ENCODE assay signal across 11 cellular contexts in genomic region chr5:78594946-78595921, GRCh38. TPM values are rescaled to one million over a fixed set of nuclear protein-coding genes. Genes with fewer than 3 reads are reported as not detected.
DNase-seq lines count a peak whose midpoint lies in the region; ATAC-seq, FAIRE-seq and TF ChIP-seq lines count a peak whose summit lies in the region.
"Had no signal": no experiment of that assay in that cellular context is flagged by ENCODE, and none has a peak within 500 bp of the region (broad histone marks: within the 10 kb centered on the region; RNA-seq: fewer than 3 reads in every experiment).

No MANE protein-coding gene starts in this region.

- H3K36me3 Mint-ChIP-seq in Calu3 (ENCODE audit: insufficient read depth, unreplicated experiment) = peaks cover 17% of the 10 kb centered on the region
- H3K36me3 Mint-ChIP-seq: activated CD8-positive, alpha-beta memory T cell treated with anti-CD3 and anti-CD28 coated beads, Interleukin-2, amount 10 ng/mL, durations not matched to agents 7 days and 5 days had no signal

- no peaks in the 10 kb centered on the region for H3K9me3 Mint-ChIP-seq in Calu3 (ENCODE audit: low read depth, unreplicated experiment)
- H3K9me3 Mint-ChIP-seq: memory B cell had no signal

- H3K27me3 Mint-ChIP-seq in Calu3 (ENCODE audit: unreplicated experiment) = no peaks in the 10 kb centered on the region
- H3K27me3 Mint-ChIP-seq: memory B cell had no signal

- intact Hi-C loops in Calu3 (cut with micrococcal nuclease; ENCODE audit: unreplicated experiment) = loop anchor here (2.0 to 5.0 kb wide), 2 partner anchors 18 to 47 kb away; no protein-coding TSS in a partner anchor

- H3K27ac ChIP-seq in parathyroid adenoma = no peak overlapping the region
- H3K27ac ChIP-seq: HL-60 had no signal

- H3K4me1 Mint-ChIP-seq in Calu3 (ENCODE audit: low read depth, unreplicated experiment) = peaks cover 83% of the 10 kb centered on the region
- H3K4me1 Mint-ChIP-seq: activated CD8-positive, alpha-beta memory T cell treated with anti-CD3 and anti-CD28 coated beads, Interleukin-2, amount 10 ng/mL, durations not matched to agents 7 days and 5 days had no signal

- no peaks in the 10 kb centered on the region for H3K27me3 ChIP-seq in parathyroid adenoma (ENCODE audit: control insufficient read depth, insufficient read depth, low read length)
- H3K27me3 ChIP-seq in H7 (ENCODE audit: control insufficient read depth, insufficient read depth, low read length) = no peaks in the 10 kb centered on the region

- H2AFZ ChIP-seq in parathyroid adenoma = peak overlapping the region; percentile 9

- no peak overlapping the region for H3K4me3 ChIP-seq in parathyroid adenoma (ENCODE audit: low read depth, low read length)
- no peak overlapping the region for H3K4me3 ChIP-seq in H7 (ENCODE audit: insufficient read depth, low read depth, low read length)

- no peaks in the 10 kb centered on the region for H3K36me3 ChIP-seq in parathyroid adenoma (ENCODE audit: control insufficient read depth, insufficient read depth, low read length)
- no peaks in the 10 kb centered on the region for H3K36me3 ChIP-seq in H7 (replicated peaks; ENCODE audit: control insufficient read depth, insufficient read depth, low read length)

- no peak for ATAC-seq in GM19455 (IDR thresholded peaks at IDR 0.05; ENCODE audit: unreplicated experiment)
- ATAC-seq: activated CD8-positive, alpha-beta memory T cell treated with anti-CD3 and anti-CD28 coated beads, Interleukin-2, amount 10 ng/mL, durations not matched to agents 7 days and 5 days had no signal

- CTCF ChIA-PET in Calu3 (lab: Charles Lee) = interaction anchor here (1.2 to 1.3 kb wide), 4 partner anchors 20 to 133 kb away, joined by 3 to 5 read pairs (median 4); no protein-coding TSS in a partner anchor

- H3K9me3 ChIP-seq in parathyroid adenoma (ENCODE audit: control insufficient read depth, low read length) = no peaks in the 10 kb centered on the region

- peak; percentile 89 for FAIRE-seq in RCC 7860 (lab: Jason Lieb, UNC)

- peak overlapping the region; percentile 96 for H3K27ac Mint-ChIP-seq in Calu3 (ENCODE audit: unreplicated experiment)
- H3K27ac Mint-ChIP-seq: activated CD8-positive, alpha-beta memory T cell treated with anti-CD3 and anti-CD28 coated beads, Interleukin-2, amount 10 ng/mL, durations not matched to agents 7 days and 5 days; memory B cell had no signal

- peaks cover 4% of the 10 kb centered on the region for H3K4me1 ChIP-seq in parathyroid adenoma

- peak; percentile 71 for DNase-seq in Calu3
- peak; percentile 96 for DNase-seq in RCC 7860 (ENCODE audit: low spot score)
- peak; percentile 99 for DNase-seq in fibroblast of peridontal ligament (ENCODE audit: extremely low read depth)
- DNase-seq in H7 = no peak
- no peak for DNase-seq in hippocampal formation (lab: John Stamatoyannopoulos, UW)
- no peak for DNase-seq in activated CD4-positive, alpha-beta T cell treated with anti-CD3 and anti-CD28 coated beads, Interleukin-2, amount 50 U/mL, for 4 hours
- DNase-seq: activated CD8-positive, alpha-beta memory T cell treated with anti-CD3 and anti-CD28 coated beads, Interleukin-2, amount 10 ng/mL, durations not matched to agents 7 days and 5 days had no signal

- H3K4me3 Mint-ChIP-seq in Calu3 (ENCODE audit: low read depth, unreplicated experiment) = peak overlapping the region; percentile 21
- H3K4me3 Mint-ChIP-seq: activated CD8-positive, alpha-beta memory T cell treated with anti-CD3 and anti-CD28 coated beads, Interleukin-2, amount 10 ng/mL, durations not matched to agents 7 days and 5 days; memory B cell had no signal

- BruUV-seq in Calu3 (replicated peaks; lab: Mats Ljungman, UMichigan) = TSS peak; percentile 94

- H3K4me2 ChIP-seq in parathyroid adenoma (ENCODE audit: low read length) = peak overlapping the region; percentile 30

- no peaks in the 10 kb centered on the region for H3K79me2 ChIP-seq in parathyroid adenoma

- TF ChIP-seq CTCF in Calu3 (IDR thresholded peaks at IDR 0.05; ENCODE audit: unreplicated experiment) = no peak
- no peak for TF ChIP-seq CTCF in parathyroid adenoma (IDR thresholded peaks at IDR 0.05)

- no peak overlapping the region for H3K9ac ChIP-seq in parathyroid adenoma

RNA-seq across cellular contexts. Expression of gene LHFPL2, which starts 53.3 kb away (rescaled TPM):
- total RNA-seq in Calu3 (2022) = 30.9 and 43.6 TPM in 2 replicates
- 28.7 and 33.1 TPM in 2 replicates for total RNA-seq in H7 (2014; rRNA removed; shearing (Covaris generic))
- total RNA-seq: activated CD8-positive, alpha-beta memory T cell treated with anti-CD3 and anti-CD28 coated beads, Interleukin-2, amount 10 ng/mL, durations not matched to agents 7 days and 5 days had no signal

Comparison
In these comparisons a context has a peak if more than half of its experiments do, and no peak if none do; other contexts are left out.
1. DNase-seq: peak in Calu3 (single experiment), RCC 7860 (single experiment) and fibroblast of peridontal ligament (single experiment); none in H7 (single experiment), hippocampal formation (0 of 2) and activated CD4-positive, alpha-beta T cell treated with anti-CD3 and anti-CD28 coated beads, Interleukin-2, amount 50 U/mL, for 4 hours (0 of 2).